22 cellular contexts compared by ENCODE assay signal in the genomic region with DNA sequence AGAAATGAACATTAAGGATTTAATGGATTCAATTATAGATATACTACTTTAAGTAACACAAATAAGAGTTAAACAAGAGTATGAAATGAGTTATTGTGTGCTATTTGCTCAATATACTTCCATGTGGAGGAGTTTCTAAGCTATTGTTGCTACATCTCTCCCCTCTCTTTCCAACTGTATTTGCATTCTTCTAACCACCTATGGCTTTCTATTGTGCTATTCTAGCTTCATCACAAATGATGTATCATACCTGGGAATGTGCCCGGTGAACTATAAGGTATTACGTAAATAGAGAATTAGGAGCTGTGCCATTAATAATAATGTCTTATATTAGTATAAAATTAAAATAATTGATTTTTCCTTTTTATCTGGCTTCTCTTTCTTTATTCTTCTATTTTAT.
DNase-seq lines count a peak whose midpoint lies in the region; ATAC-seq, FAIRE-seq and TF ChIP-seq lines count a peak whose summit lies in the region.
"Had no signal": no experiment of that assay in that cellular context is flagged by ENCODE, and none has a peak within 500 bp of the region (broad histone marks: within the 10 kb centered on the region; RNA-seq: fewer than 3 reads in every experiment).

No MANE protein-coding gene starts in this region.

- DNase-seq in NCI-H146 (lab: John Stamatoyannopoulos, UW): peak; percentile 35
- peak; percentile 68 for DNase-seq in NCI-H69 (lab: John Stamatoyannopoulos, UW)
- peak; percentile 94 for DNase-seq in bronchial epithelial cell (ENCODE audit: low read depth)
- DNase-seq in activated naive CD4-positive, alpha-beta T cell treated with anti-CD3 and anti-CD28 coated beads, Interleukin-2, amount 50 U/mL, for 16 hours: no peak
- no peak for DNase-seq in MV-4-11 (lab: John Stamatoyannopoulos, UW)
- DNase-seq: BE2C; CD4-positive, alpha-beta memory T cell; DMS153; DMS79 treated with DMSO at 0.1 percent for 48 hours; EL; GOT3; HCEC 1CT; HFFc6 had no signal

- no peaks in the 10 kb centered on the region for H3K27me3 ChIP-seq in bronchial epithelial cell (ENCODE audit: control insufficient read depth, insufficient read depth, low read length)
- H3K27me3 ChIP-seq in subcutaneous abdominal adipose tissue (ENCODE audit: control insufficient read depth in 5 of 5, insufficient read depth in 4 of 5, low read length in 5 of 5): no peaks in the 10 kb centered on the region
- H3K27me3 ChIP-seq: BE2C had no signal

- ATAC-seq in GM18520 (IDR thresholded peaks at IDR 0.05; ENCODE audit: unreplicated experiment): no peak
- ATAC-seq: HepG2 had no signal

- no peaks in the 10 kb centered on the region for H3K9me3 ChIP-seq in subcutaneous abdominal adipose tissue (ENCODE audit: control insufficient read depth in 5 of 5, low read length in 5 of 5)
- H3K9me3 ChIP-seq: BE2C had no signal

- peaks cover 0 to 30% (median 18%) of the 10 kb centered on the region in 5 donors for H3K4me1 ChIP-seq in subcutaneous abdominal adipose tissue (ENCODE audit: control insufficient read depth in 5 of 5, insufficient read depth in 5 of 5, low read length in 5 of 5)
- H3K4me1 ChIP-seq: BE2C had no signal

- no peak overlapping the region for H3K9ac ChIP-seq in subcutaneous abdominal adipose tissue (ENCODE audit: low read length in 5 of 5)

- peak overlapping the region; percentile 31 for H3K27ac ChIP-seq in subcutaneous abdominal adipose tissue (ENCODE audit: low read depth, low read length)
- H3K27ac ChIP-seq: C4-2B had no signal

- no peak for FAIRE-seq in bronchial epithelial cell (lab: Jason Lieb, UNC)
- FAIRE-seq: D721Med, G401.6, GM12892, GM19239, HepG2, HTR-8/SVneo had no signal

- H3K36me3 ChIP-seq in bronchial epithelial cell (ENCODE audit: control insufficient read depth, insufficient read depth, low read length): no peaks in the 10 kb centered on the region
- no peaks in the 10 kb centered on the region for H3K36me3 ChIP-seq in subcutaneous abdominal adipose tissue (ENCODE audit: control insufficient read depth in 5 of 5, insufficient read depth in 5 of 5, low read length in 5 of 5)
- H3K36me3 ChIP-seq: BE2C had no signal

- H3K4me3 ChIP-seq in bronchial epithelial cell (ENCODE audit: low read depth, low read length) (no peak overlapping the region), subcutaneous abdominal adipose tissue (ENCODE audit: low read depth in 1 of 5, low read length in 5 of 5) (no peak overlapping the region)

- no peak for TF ChIP-seq CTCF in bronchial epithelial cell (IDR thresholded peaks at IDR 0.05; ENCODE audit: insufficient read depth, low read length, severe bottlenecking)

Comparison
In these comparisons a context has a peak if more than half of its experiments do, and no peak if none do; other contexts are left out.
1. DNase-seq: peak in NCI-H146 (single experiment), NCI-H69 (single experiment) and bronchial epithelial cell (single experiment); none in activated naive CD4-positive, alpha-beta T cell treated with anti-CD3 and anti-CD28 coated beads, Interleukin-2, amount 50 U/mL, for 16 hours (single experiment) and MV-4-11 (single experiment).